ENCODE assay signal across 8 cellular contexts in the genomic region with DNA sequence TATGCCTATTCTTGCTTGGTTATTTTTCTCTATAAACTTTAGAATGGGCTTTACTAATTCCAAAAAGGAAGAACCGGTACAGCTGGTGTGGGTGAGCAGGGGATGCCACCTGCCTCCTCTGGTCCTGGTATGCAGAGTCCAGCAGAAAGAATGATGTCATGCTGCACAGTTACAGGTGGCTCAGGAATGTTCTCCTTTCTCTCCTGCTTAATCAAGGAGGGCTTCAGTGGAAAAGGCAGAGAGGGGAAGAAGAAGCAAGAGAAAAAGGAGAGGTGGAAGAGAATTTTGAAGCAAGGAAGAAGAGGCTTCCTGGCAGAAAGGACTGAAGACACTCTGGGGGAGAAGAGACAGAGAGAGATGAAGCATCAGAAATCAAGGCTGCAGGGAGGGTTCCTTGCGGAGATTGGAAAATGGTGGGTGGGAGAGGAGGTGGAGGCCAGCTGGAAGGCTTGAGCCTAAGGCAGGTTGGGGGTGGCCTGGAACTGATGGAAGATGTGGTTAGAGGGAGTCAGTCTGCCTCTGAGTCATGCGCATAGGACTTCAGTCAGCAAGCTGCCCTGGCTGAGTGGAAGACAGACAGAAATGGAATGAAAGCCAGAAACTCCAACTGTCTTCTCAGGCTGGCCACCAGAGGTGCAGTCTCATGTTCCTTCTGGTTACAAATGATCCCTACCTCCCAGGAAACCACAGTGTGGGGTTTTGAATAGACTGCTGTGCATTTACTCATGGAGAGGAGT.
DNase-seq lines count a peak whose midpoint lies in the region; ATAC-seq, FAIRE-seq and TF ChIP-seq lines count a peak whose summit lies in the region.

No MANE protein-coding gene starts in this region.

- H3K27ac ChIP-seq in SJCRH30: no peak overlapping the region
- H3K27ac ChIP-seq in left ventricle myocardium inferior (replicated peaks): no peak overlapping the region

- in situ Hi-C loops in ACHN (cut with HindIII; ENCODE audit: low pct_ligation_motif_present, low pct_unique_long_range_greater_than_20kb, low sequenced_read_pairs): no loop called here

- H3K36me3 ChIP-seq in SJCRH30 (no peaks in the 10 kb centered on the region), left ventricle myocardium inferior (no peaks in the 10 kb centered on the region)

- H3K27me3 ChIP-seq in SJCRH30 (peaks cover 21% of the 10 kb centered on the region; the same call in 1 of the 2 replicates), left ventricle myocardium inferior (ENCODE audit: low read depth) (peaks cover 86% of the 10 kb centered on the region)

- ATAC-seq in GM21786 (IDR thresholded peaks at IDR 0.05; ENCODE audit: unreplicated experiment): no peak

- 0 out of 2 replicates have a peak, but pooled peaks cover 5% of the 10 kb centered on the region for H3K9me3 ChIP-seq in SJCRH30 (replicated peaks)
- H3K9me3 ChIP-seq in left ventricle myocardium inferior (replicated peaks): peaks cover 6% of the 10 kb centered on the region

- H3K4me3 ChIP-seq in SJCRH30 (no peak overlapping the region), left ventricle myocardium inferior (no peak overlapping the region)

- TF ChIP-seq CTCF in left ventricle myocardium inferior (IDR thresholded peaks at IDR 0.05; ENCODE audit: borderline replicate concordance): peak; percentile 46

- intact Hi-C loops in left ventricle myocardium inferior (cut with micrococcal nuclease): no loop called here

- peak; percentile 65 for DNase-seq in ACHN
- peak; percentile 84 for DNase-seq in H54 (ENCODE audit: insufficient read length, low spot score)
- DNase-seq in SJCRH30: peak; percentile 18 to 36
- DNase-seq in left ventricle myocardium inferior: no peak
- no peak for DNase-seq in activated effector memory CD4-positive, alpha-beta T cell treated with anti-CD3 and anti-CD28 coated beads, Interleukin-2, amount 50 U/mL, for 16 hours
- no peak for DNase-seq in GM12892 (ENCODE audit: insufficient read length)
- no peak for DNase-seq in germinal center (ENCODE audit: low spot score)

- H3K4me1 ChIP-seq in SJCRH30: no peaks in the 10 kb centered on the region
- H3K4me1 ChIP-seq in left ventricle myocardium inferior: no peaks in the 10 kb centered on the region

- FAIRE-seq in H54 (lab: Jason Lieb, UNC) (peak; percentile 58), GM12892 (lab: Jason Lieb, UNC) (no peak)

- TF ChIP-seq POLR2A in H54 (IDR thresholded peaks at IDR 0.05; ENCODE audit: low read depth, low read length): no peak
- TF ChIP-seq POLR2A in GM12892 (IDR thresholded peaks at IDR 0.05; ENCODE audit: low read depth, low read length): no peak

Comparison
In these comparisons a context has a peak if more than half of its experiments do, and no peak if none do; other contexts are left out.
1. DNase-seq: peak in ACHN (single experiment), H54 (single experiment) and SJCRH30 (2 of 2); none in left ventricle myocardium inferior (single experiment), activated effector memory CD4-positive, alpha-beta T cell treated with anti-CD3 and anti-CD28 coated beads, Interleukin-2, amount 50 U/mL, for 16 hours (single experiment), GM12892 (single experiment) and germinal center (single experiment).